8 cellular contexts compared by ENCODE assay signal in genomic region chr10:79116801-79117723, GRCh38. TPM values are rescaled to one million over a fixed set of nuclear protein-coding genes. Genes with fewer than 3 reads are reported as not detected.
A peak's percentile ranks its signal among the peaks of the same experiment; 100 is the strongest.
DNase-seq lines count a peak whose midpoint lies in the region; ATAC-seq and TF ChIP-seq lines count a peak whose summit lies in the region.

No MANE protein-coding gene starts in this region.

- H3K27me3 ChIP-seq in Caco-2 (replicated peaks; ENCODE audit: control insufficient read depth, insufficient read depth, low read length): no peaks in the 10 kb centered on the region

- H3K9me3 ChIP-seq in Caco-2: no peaks in the 10 kb centered on the region

- H3K4me3 ChIP-seq in Caco-2 (ENCODE audit: low read depth, low read length): no peak overlapping the region

- no peak for TF ChIP-seq EP300 in Ishikawa (IDR thresholded peaks at IDR 0.05; ENCODE audit: borderline replicate concordance)

- peak overlapping the region; percentile 67 for H3K27ac Mint-ChIP-seq in Caco-2 (ENCODE audit: unreplicated experiment)
- H3K27ac Mint-ChIP-seq in T-helper 2 cell treated with Interferon-gamma antibody and Interleukin-4, amounts not matched to agents 5 μg/mL and 100 μg/mL, for 36 hours: no peak overlapping the region
- H3K27ac Mint-ChIP-seq in activated naive CD4-positive, alpha-beta T cell treated with anti-CD3 and anti-CD28 coated beads, Interleukin-2, amount 10 ng/mL, durations not matched to agents 7 days and 5 days: no peak overlapping the region

- CTCF ChIA-PET in Caco-2 (lab: Charles Lee): interaction anchor here (0.6 kb wide), 1 partner anchor 524 kb away, joined by 4 read pairs; no protein-coding TSS in a partner anchor
- CTCF ChIA-PET in activated naive CD4-positive, alpha-beta T cell treated with anti-CD3 and anti-CD28 coated beads, Interleukin-2, amount 10 ng/mL, durations not matched to agents 7 days and 5 days (lab: Charles Lee): interaction anchor here (0.7 kb wide), 1 partner anchor 17 kb away, joined by 3 read pairs; no protein-coding TSS in a partner anchor

- DNase-seq in Caco-2 (no peak), left ventricle myocardium superior (peak; percentile 68), NCI-H1930 (lab: John Stamatoyannopoulos, UW) (no peak), substantia nigra (lab: John Stamatoyannopoulos, UW) (no peak)
- DNase-seq in T-helper 2 cell treated with Interferon-gamma antibody and Interleukin-4, amounts not matched to agents 5 μg/mL and 100 μg/mL, for 36 hours (ENCODE audit: low spot score): no peak
- DNase-seq in activated naive CD4-positive, alpha-beta T cell treated with anti-CD3 and anti-CD28 coated beads, Interleukin-2, amount 10 ng/mL, durations not matched to agents 7 days and 5 days: no peak

- H3K4me1 Mint-ChIP-seq in Caco-2 (ENCODE audit: low read depth, unreplicated experiment): no peaks in the 10 kb centered on the region
- peaks cover 25% of the 10 kb centered on the region for H3K4me1 Mint-ChIP-seq in T-helper 2 cell treated with Interferon-gamma antibody and Interleukin-4, amounts not matched to agents 5 μg/mL and 100 μg/mL, for 36 hours (ENCODE audit: low read depth)
- peaks cover 23% of the 10 kb centered on the region for H3K4me1 Mint-ChIP-seq in activated naive CD4-positive, alpha-beta T cell treated with anti-CD3 and anti-CD28 coated beads, Interleukin-2, amount 10 ng/mL, durations not matched to agents 7 days and 5 days

- no peak overlapping the region for H3K27ac ChIP-seq in substantia nigra (ENCODE audit: low read depth, low read length, poor library complexity, severe bottlenecking)

- H3K27me3 Mint-ChIP-seq in Caco-2 (ENCODE audit: insufficient read depth, unreplicated experiment): no peaks in the 10 kb centered on the region
- no peaks in the 10 kb centered on the region for H3K27me3 Mint-ChIP-seq in T-helper 2 cell treated with Interferon-gamma antibody and Interleukin-4, amounts not matched to agents 5 μg/mL and 100 μg/mL, for 36 hours (ENCODE audit: low read depth)
- peaks cover 5% of the 10 kb centered on the region for H3K27me3 Mint-ChIP-seq in activated naive CD4-positive, alpha-beta T cell treated with anti-CD3 and anti-CD28 coated beads, Interleukin-2, amount 10 ng/mL, durations not matched to agents 7 days and 5 days

- intact Hi-C loops in Caco-2 (cut with micrococcal nuclease; ENCODE audit: unreplicated experiment) (no loop called here), left ventricle myocardium superior (cut with micrococcal nuclease) (no loop called here)

- H3K4me3 Mint-ChIP-seq in Caco-2 (ENCODE audit: unreplicated experiment): no peak overlapping the region
- H3K4me3 Mint-ChIP-seq in T-helper 2 cell treated with Interferon-gamma antibody and Interleukin-4, amounts not matched to agents 5 μg/mL and 100 μg/mL, for 36 hours: no peak overlapping the region
- no peak overlapping the region for H3K4me3 Mint-ChIP-seq in activated naive CD4-positive, alpha-beta T cell treated with anti-CD3 and anti-CD28 coated beads, Interleukin-2, amount 10 ng/mL, durations not matched to agents 7 days and 5 days

- H3K9me3 Mint-ChIP-seq in Caco-2 (ENCODE audit: unreplicated experiment): no peaks in the 10 kb centered on the region
- H3K9me3 Mint-ChIP-seq in T-helper 2 cell treated with Interferon-gamma antibody and Interleukin-4, amounts not matched to agents 5 μg/mL and 100 μg/mL, for 36 hours: no peaks in the 10 kb centered on the region
- H3K9me3 Mint-ChIP-seq in activated naive CD4-positive, alpha-beta T cell treated with anti-CD3 and anti-CD28 coated beads, Interleukin-2, amount 10 ng/mL, durations not matched to agents 7 days and 5 days: no peaks in the 10 kb centered on the region

- BruUV-seq in Caco-2 (replicated peaks; lab: Mats Ljungman, UMichigan): no TSS peak

- no peaks in the 10 kb centered on the region; the same call in 1 of the 2 replicates for H3K36me3 ChIP-seq in Caco-2 (ENCODE audit: control insufficient read depth, insufficient read depth, low read length)

- TF ChIP-seq CTCF in Caco-2 (IDR thresholded peaks at IDR 0.05; ENCODE audit: insufficient read depth in 1 of 2, low read depth in 1 of 2, low read length in 1 of 2, severe bottlenecking in 1 of 2, unreplicated experiment in 1 of 2): no peak

- peaks cover 7% of the 10 kb centered on the region for H3K36me3 Mint-ChIP-seq in Caco-2 (ENCODE audit: insufficient read depth, unreplicated experiment)
- no peaks in the 10 kb centered on the region for H3K36me3 Mint-ChIP-seq in T-helper 2 cell treated with Interferon-gamma antibody and Interleukin-4, amounts not matched to agents 5 μg/mL and 100 μg/mL, for 36 hours (ENCODE audit: low read depth)
- no peaks in the 10 kb centered on the region for H3K36me3 Mint-ChIP-seq in activated naive CD4-positive, alpha-beta T cell treated with anti-CD3 and anti-CD28 coated beads, Interleukin-2, amount 10 ng/mL, durations not matched to agents 7 days and 5 days

- ATAC-seq in GM21423 (IDR thresholded peaks at IDR 0.05; ENCODE audit: unreplicated experiment) (peak; percentile 76), left ventricle myocardium superior (peak; percentile 27)

- no peak for TF ChIP-seq RAD21 in Ishikawa (IDR thresholded peaks at IDR 0.05; ENCODE audit: low read depth)

- POLR2A ChIA-PET in Caco-2 (lab: Charles Lee): no interaction called here

- no peaks in the 10 kb centered on the region for H3K4me1 ChIP-seq in Caco-2

TF ChIP-seq in Ishikawa, 13 proteins besides CTCF, POLR2A, EP300 and RAD21:
- TF ChIP-seq EGR1 (IDR thresholded peaks at IDR 0.05): no peak
- peak; percentile 82 for TF ChIP-seq USF1 (IDR thresholded peaks at IDR 0.05)

RNA-seq across cellular contexts. Expression of gene ZMIZ1, which starts 48.3 kb away (rescaled TPM):
- 42.3 and 43.7 TPM in 2 replicates for total RNA-seq in Caco-2 (2022)
- total RNA-seq in left ventricle myocardium superior: 49.5 TPM
